In the genomic region with DNA sequence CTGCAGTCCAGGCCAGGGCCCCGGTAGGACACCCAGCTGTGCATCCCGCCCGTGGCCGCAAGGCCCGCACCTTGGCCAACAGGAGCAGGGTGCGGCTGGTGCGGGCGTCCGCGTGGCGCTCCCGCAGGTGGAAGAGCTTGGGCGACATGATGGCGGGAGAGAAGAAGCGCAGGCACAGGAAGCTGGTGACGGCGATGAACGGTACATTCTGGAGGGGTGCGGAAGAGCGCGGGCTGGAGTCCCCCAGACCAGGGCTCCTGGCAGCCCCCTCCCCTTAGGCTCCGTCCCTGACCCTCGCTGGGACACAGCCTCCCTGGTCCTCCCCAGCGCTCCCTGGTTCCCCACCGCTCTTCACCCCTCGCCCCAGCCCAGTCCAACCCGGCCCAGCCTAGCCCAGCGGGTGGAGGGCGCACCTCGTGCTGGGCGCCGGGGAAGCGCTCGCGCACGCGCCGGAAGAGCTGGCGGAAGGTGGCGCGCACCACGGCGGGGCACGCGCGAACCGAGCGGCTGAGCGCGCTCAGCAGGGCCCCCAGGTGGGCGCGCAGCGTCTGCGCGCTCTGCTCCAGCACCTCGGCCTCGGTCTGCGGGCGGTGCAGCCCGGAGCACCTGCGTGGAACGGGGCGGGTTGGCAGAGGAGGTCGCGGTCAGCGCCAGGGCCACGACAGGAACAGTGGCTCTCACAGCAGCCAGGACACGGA, we compare ENCODE assay signal across 15 cellular contexts. TPM values are rescaled to one million over a fixed set of nuclear protein-coding genes. Genes with fewer than 3 reads are reported as not detected.
A peak's percentile ranks its signal among the peaks of the same experiment; 100 is the strongest.
DNase-seq lines count a peak whose midpoint lies in the region; ATAC-seq and TF ChIP-seq lines count a peak whose summit lies in the region.
"Not testable (repeated sequence)": the region's sequence is repeated elsewhere in the genome, so short reads cannot be mapped to it uniquely, and the experiment has no call there.
"Had no signal": no experiment of that assay in that cellular context is flagged by ENCODE, and none has a peak within 500 bp of the region (broad histone marks: within the 10 kb centered on the region; RNA-seq: fewer than 3 reads in every experiment).

No MANE protein-coding gene starts in this region.

- WGBS in heart left ventricle, 4 donors, result no CpG with 5 or more reads among the region's 68 CpGs

- H3K4me1 ChIP-seq in heart left ventricle, result not testable (repeated sequence)

- ATAC-seq in GM18502 (IDR thresholded peaks at IDR 0.05; ENCODE audit: poor library complexity, unreplicated experiment) (peak; percentile 65), GM19395 (IDR thresholded peaks at IDR 0.05; ENCODE audit: unreplicated experiment) (peak; percentile 51), GM21723 (IDR thresholded peaks at IDR 0.05; ENCODE audit: unreplicated experiment) (peak; percentile 63), HG02970 (IDR thresholded peaks at IDR 0.05; ENCODE audit: low FRiP score, unreplicated experiment) (peak; percentile 56), HG03378 (IDR thresholded peaks at IDR 0.05; ENCODE audit: unreplicated experiment) (peak; percentile 29), activated B cell treated with CpG ODN at 0.5 μM for 24 hours (ENCODE audit: low read depth) (peak; percentile 69), heart left ventricle (peak in 3 of 4 donors; percentile 25 to 38 (median 31))
- peak; percentile 76 for ATAC-seq in stimulated activated effector memory CD8-positive, alpha-beta T cell treated with anti-CD3 and anti-CD28 coated beads, Interleukin-12 subunit alpha, Interleukin-12 subunit beta, amount 100 ng/mL, for 72 hours

- not testable (repeated sequence) for H3K36me3 Mint-ChIP-seq in activated B cell treated with CpG ODN at 0.5 μM for 24 hours (ENCODE audit: low read depth); stimulated activated effector memory CD8-positive, alpha-beta T cell treated with anti-CD3 and anti-CD28 coated beads, Interleukin-12 subunit alpha, Interleukin-12 subunit beta, amount 100 ng/mL, for 72 hours

- not testable (repeated sequence) for H3K9me3 ChIP-seq in heart left ventricle

- DNase-seq in activated B cell treated with CpG ODN at 0.5 μM for 24 hours; heart left ventricle; stimulated activated effector memory CD8-positive, alpha-beta T cell treated with anti-CD3 and anti-CD28 coated beads, Interleukin-12 subunit alpha, Interleukin-12 subunit beta, amount 100 ng/mL, for 72 hours (ENCODE audit: low spot score in 2 of 2): not testable (repeated sequence)

- intact Hi-C loops in activated B cell treated with CpG ODN at 0.5 μM for 24 hours (cut with micrococcal nuclease); heart left ventricle (cut with DNase I): not testable (repeated sequence)

- not testable (repeated sequence) for H3K4me3 Mint-ChIP-seq in activated B cell treated with CpG ODN at 0.5 μM for 24 hours; stimulated activated effector memory CD8-positive, alpha-beta T cell treated with anti-CD3 and anti-CD28 coated beads, Interleukin-12 subunit alpha, Interleukin-12 subunit beta, amount 100 ng/mL, for 72 hours

- CTCF ChIA-PET in activated B cell treated with CpG ODN at 0.5 μM for 24 hours (lab: Charles Lee), result not testable (repeated sequence)

- H3K4me3 ChIP-seq in heart left ventricle, result not testable (repeated sequence)

- TF ChIP-seq CTCF in activated B cell treated with CpG ODN at 0.5 μM for 24 hours (IDR thresholded peaks at IDR 0.05); heart left ventricle (IDR thresholded peaks at IDR 0.05): not testable (repeated sequence)

- not testable (repeated sequence) for H3K36me3 ChIP-seq in heart left ventricle

- not testable (repeated sequence) for H3K27ac ChIP-seq in heart left ventricle

- H3K4me1 Mint-ChIP-seq in activated B cell treated with CpG ODN at 0.5 μM for 24 hours; stimulated activated effector memory CD8-positive, alpha-beta T cell treated with anti-CD3 and anti-CD28 coated beads, Interleukin-12 subunit alpha, Interleukin-12 subunit beta, amount 100 ng/mL, for 72 hours: not testable (repeated sequence)

- not testable (repeated sequence) for H3K9me3 Mint-ChIP-seq in activated B cell treated with CpG ODN at 0.5 μM for 24 hours; stimulated activated effector memory CD8-positive, alpha-beta T cell treated with anti-CD3 and anti-CD28 coated beads, Interleukin-12 subunit alpha, Interleukin-12 subunit beta, amount 100 ng/mL, for 72 hours

- H3K27me3 ChIP-seq in heart left ventricle, result not testable (repeated sequence)

- POLR2A ChIA-PET in activated B cell treated with CpG ODN at 0.5 μM for 24 hours (lab: Charles Lee), result not testable (repeated sequence)

- not testable (repeated sequence) for TF ChIP-seq POLR2A in heart left ventricle (IDR thresholded peaks at IDR 0.05)

- not testable (repeated sequence) for H3K27me3 Mint-ChIP-seq in activated B cell treated with CpG ODN at 0.5 μM for 24 hours

- not testable (repeated sequence) for H3K27ac Mint-ChIP-seq in activated B cell treated with CpG ODN at 0.5 μM for 24 hours; stimulated activated effector memory CD8-positive, alpha-beta T cell treated with anti-CD3 and anti-CD28 coated beads, Interleukin-12 subunit alpha, Interleukin-12 subunit beta, amount 100 ng/mL, for 72 hours

RNA-seq across cellular contexts. Expression of a gene that starts 21.4 kb away (rescaled TPM):
- total RNA-seq in activated B cell treated with CpG ODN at 0.5 μM for 24 hours (110 and 123 TPM in 2 replicates), heart left ventricle (10 to 100 TPM in 6 of 9 donors, 1 to 10 TPM in 3; 4.8 to 32.9 (median 12.0) TPM)
- polyA plus RNA-seq in heart left ventricle, result 10 to 100 TPM; 31.7 to 67.7 TPM

RNA-seq across cellular contexts. Expression of a gene that starts 22.8 kb away (rescaled TPM):
- total RNA-seq in activated B cell treated with CpG ODN at 0.5 μM for 24 hours, result 57.6 and 62.3 TPM in 2 replicates
- 100 to 1,000 TPM in 1 of 9 donors, 10 to 100 TPM in 5, 1 to 10 TPM in 3; 6.3 to 106 (median 14.9) TPM for total RNA-seq in heart left ventricle
- 1 to 10 TPM; 8.1 to 9.4 TPM for polyA plus RNA-seq in heart left ventricle

RNA-seq across cellular contexts. Expression of a gene that starts 42.8 kb away (rescaled TPM):
- total RNA-seq in activated B cell treated with CpG ODN at 0.5 μM for 24 hours, result 0.29 TPM in 1 of 2 replicates, not detected in the other
- total RNA-seq in heart left ventricle, result under 1 TPM in 1 of 9 donors, not detected in 8; 0.24 TPM
- polyA plus RNA-seq in heart left ventricle, result under 1 TPM in 1 of 2 donors, not detected in 1; 0.15 TPM
- total RNA-seq: ascending aorta; CD8-positive, alpha-beta memory T cell; Daoy; endothelial cell of umbilical vein; gastrocnemius medialis; Peyer's patch; temporal lobe had no signal
- polyA plus RNA-seq: endothelial cell of umbilical vein had no signal

RNA-seq across cellular contexts. Expression of a gene that starts 48.8 kb away (rescaled TPM):
- total RNA-seq in activated B cell treated with CpG ODN at 0.5 μM for 24 hours, result 47.4 and 58.8 TPM in 2 replicates
- total RNA-seq in heart left ventricle, result 10 to 100 TPM in 7 of 9 donors, 1 to 10 TPM in 2; 6.0 to 29.2 (median 12.8) TPM
- 10 to 100 TPM in 1 of 2 donors, 1 to 10 TPM in 1; 8.3 to 30.9 TPM for polyA plus RNA-seq in heart left ventricle

RNA-seq across cellular contexts. Expression of a gene that starts 50.3 kb away (rescaled TPM):
- total RNA-seq in activated B cell treated with CpG ODN at 0.5 μM for 24 hours (36.8 and 45.3 TPM in 2 replicates), heart left ventricle (10 to 100 TPM in 2 of 9 donors, 1 to 10 TPM in 7; 1.9 to 20.6 (median 5.7) TPM)
- polyA plus RNA-seq in heart left ventricle, result 1 to 10 TPM; 1.2 to 5.8 TPM
